ENCODE assay signal across 9 cellular contexts in genomic region chr9:7976167-7976755, GRCh38.
DNase-seq lines count a peak whose midpoint lies in the region; ATAC-seq and TF ChIP-seq lines count a peak whose summit lies in the region.
"Had no signal": no experiment of that assay in that cellular context is flagged by ENCODE, and none has a peak within 500 bp of the region (broad histone marks: within the 10 kb centered on the region; RNA-seq: fewer than 3 reads in every experiment).

No MANE protein-coding gene starts in this region.

- intact Hi-C loops in left cardiac atrium (cut with DNase I) = no loop called here

- no peak overlapping the region for H3K27ac ChIP-seq in right atrium auricular region
- H3K27ac ChIP-seq: C4-2B had no signal

- peaks cover 65 to 74% of the 10 kb centered on the region in 2 donors for H3K4me1 Mint-ChIP-seq in immature natural killer cell

- H3K36me3 Mint-ChIP-seq in immature natural killer cell = peaks cover 0 to 4% (median 0%) of the 10 kb centered on the region in 3 donors

- no peak overlapping the region for H3K4me3 ChIP-seq in right atrium auricular region

- H3K4me3 Mint-ChIP-seq in immature natural killer cell = peak overlapping the region; percentile 60 to 87 (median 74)

- H3K27me3 ChIP-seq in right atrium auricular region = no peaks in the 10 kb centered on the region

- no peak for DNase-seq in left cardiac atrium
- no peak for DNase-seq in right atrium auricular region (ENCODE audit: low spot score)
- peak; percentile 29 for DNase-seq in T-helper 9 cell
- peak; percentile 89 to 91 (median 91) for DNase-seq in immature natural killer cell
- DNase-seq in NCI-H1048 (lab: John Stamatoyannopoulos, UW) = no peak
- DNase-seq in inferior parietal cortex (ENCODE audit: extremely low spot score) = no peak
- no peak for DNase-seq in SW 1271 (lab: John Stamatoyannopoulos, UW)

- ATAC-seq in left cardiac atrium = peak; percentile 68 to 76
- ATAC-seq in HG03175 (IDR thresholded peaks at IDR 0.05; ENCODE audit: unreplicated experiment) = peak; percentile 99

- no peaks in the 10 kb centered on the region for H3K36me3 ChIP-seq in right atrium auricular region

- no peaks in the 10 kb centered on the region for H3K4me1 ChIP-seq in right atrium auricular region

- H3K9me3 ChIP-seq in right atrium auricular region = no peaks in the 10 kb centered on the region

- TF ChIP-seq CTCF in right atrium auricular region (IDR thresholded peaks at IDR 0.05) = no peak

- H3K27ac Mint-ChIP-seq in immature natural killer cell = peak overlapping the region; percentile 83 to 96 (median 93)

- peaks cover 10 to 18% (median 12%) of the 10 kb centered on the region in 3 donors for H3K27me3 Mint-ChIP-seq in immature natural killer cell (ENCODE audit: low read depth in 3 of 3)

- no peaks in the 10 kb centered on the region for H3K9me3 Mint-ChIP-seq in immature natural killer cell

Comparison
In these comparisons a context has a peak if more than half of its experiments do, and no peak if none do; other contexts are left out.
1. DNase-seq: peak in T-helper 9 cell (single experiment) and immature natural killer cell (3 of 3); none in left cardiac atrium (single experiment), right atrium auricular region (single experiment), NCI-H1048 (single experiment), inferior parietal cortex (single experiment) and SW 1271 (0 of 2).